Comparison of ENCODE assay signal across 7 cellular contexts in genomic region chr10:22774102-22774501, GRCh38.
"Had no signal": no experiment of that assay in that cellular context is flagged by ENCODE, and none has a peak within 500 bp of the region (broad histone marks: within the 10 kb centered on the region; RNA-seq: fewer than 3 reads in every experiment).

No MANE protein-coding gene starts in this region.

- H2AFZ ChIP-seq: GM23248 had no signal

- H3K36me3 ChIP-seq: HAP-1 had no signal

- H3K9ac ChIP-seq: GM23248, KMS-11 had no signal

- DNase-seq: GM23248, GOT3, H7, KBM-7 had no signal

- H3K4me3 ChIP-seq: GM23248, HAP-1 had no signal

- H3K27ac ChIP-seq: GM23248, KMS-11 had no signal

- H3K4me1 ChIP-seq: HAP-1 had no signal

- H3K4me2 ChIP-seq: KMS-11 had no signal

- H3K9me3 ChIP-seq: HAP-1 had no signal

- FAIRE-seq: HTR-8/SVneo had no signal
